In the genomic region with DNA sequence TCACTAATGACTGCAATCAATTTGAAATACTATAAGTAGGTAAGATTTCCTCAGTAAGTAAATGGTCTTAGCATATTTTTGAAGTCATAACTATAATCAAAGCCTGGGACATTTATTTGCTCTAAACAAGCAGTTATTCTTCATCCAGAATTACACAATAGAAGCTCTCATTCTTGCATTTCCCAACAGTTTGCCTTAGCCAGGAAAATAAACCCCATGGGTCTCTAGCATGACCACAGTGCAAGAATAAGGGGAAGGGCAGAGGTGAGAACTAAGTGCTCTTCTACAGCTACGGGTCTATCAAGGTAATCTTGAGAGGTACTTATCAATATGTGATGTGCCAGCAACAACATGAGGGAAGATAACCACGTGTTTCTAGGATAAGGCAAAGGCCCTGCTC, we compare ENCODE assay signal across 19 cellular contexts. TPM values are rescaled to one million over a fixed set of nuclear protein-coding genes. Genes with fewer than 3 reads are reported as not detected.
DNase-seq lines count a peak whose midpoint lies in the region; ATAC-seq and TF ChIP-seq lines count a peak whose summit lies in the region.
"Had no signal": no experiment of that assay in that cellular context is flagged by ENCODE, and none has a peak within 500 bp of the region (broad histone marks: within the 10 kb centered on the region; RNA-seq: fewer than 3 reads in every experiment).

No MANE protein-coding gene starts in this region.

- H3K4me3 ChIP-seq in upper lobe of right lung, result no peak overlapping the region
- H3K4me3 ChIP-seq in CD8-positive, alpha-beta memory T cell (ENCODE audit: low read length), result no peak overlapping the region
- H3K4me3 ChIP-seq: A549, HAP-1 had no signal

- TF ChIP-seq CTCF in upper lobe of right lung (IDR thresholded peaks at IDR 0.05), result no peak

- intact Hi-C loops in Right ventricle myocardium superior (cut with DNase I) (no loop called here), cardiac septum (cut with DNase I) (no loop called here), upper lobe of right lung (cut with DNase I) (no loop called here)

- peak overlapping the region; percentile 3 for H3K27ac ChIP-seq in KOPT-K1 (ENCODE audit: low read depth, low read length, poor library complexity, severe bottlenecking)
- no peak overlapping the region for H3K27ac ChIP-seq in upper lobe of right lung
- no peak overlapping the region for H3K27ac ChIP-seq in CD8-positive, alpha-beta memory T cell (ENCODE audit: low read depth, low read length)
- H3K27ac ChIP-seq: A549 had no signal

- H3K36me3 ChIP-seq in KOPT-K1 (ENCODE audit: insufficient read depth, low read length) (no peaks in the 10 kb centered on the region), upper lobe of right lung (no peaks in the 10 kb centered on the region)
- H3K36me3 ChIP-seq in CD8-positive, alpha-beta memory T cell (ENCODE audit: insufficient read depth, low read length), result no peaks in the 10 kb centered on the region
- H3K36me3 ChIP-seq: HAP-1 had no signal

- peaks cover 0 to 7% (median 2%) of the 10 kb centered on the region in 3 donors for H3K4me1 Mint-ChIP-seq in CD8-positive, alpha-beta memory T cell

- peaks cover 4% of the 10 kb centered on the region for H3K4me1 ChIP-seq in upper lobe of right lung
- no peaks in the 10 kb centered on the region for H3K4me1 ChIP-seq in CD8-positive, alpha-beta memory T cell (ENCODE audit: insufficient read depth, low read length)
- H3K4me1 ChIP-seq: A549, Caco-2, HAP-1 had no signal

- POLR2A ChIA-PET in CD8-positive, alpha-beta memory T cell (lab: Charles Lee), result no interaction called here

- DNase-seq in Right ventricle myocardium superior (no peak), cardiac septum (ENCODE audit: low spot score) (no peak), GF-D8 (lab: John Stamatoyannopoulos, UW) (peak; percentile 34), upper lobe of right lung (no peak), AG08396 (ENCODE audit: low spot score) (no peak)
- no peak for DNase-seq in CD8-positive, alpha-beta memory T cell
- DNase-seq: 8988T; ACHN; C1 segment of cervical spinal cord; Caco-2; CD4-positive, alpha-beta memory T cell; DMS153; DND-41; GDM1; GOT3; HFFc6 had no signal

- H3K27me3 ChIP-seq in upper lobe of right lung, result peaks cover 4% of the 10 kb centered on the region
- no peaks in the 10 kb centered on the region for H3K27me3 ChIP-seq in CD8-positive, alpha-beta memory T cell (ENCODE audit: insufficient read depth, low read length, poor library complexity, severe bottlenecking)

- peak overlapping the region in 1 of 8 donors; percentile 1 for H3K27ac Mint-ChIP-seq in CD8-positive, alpha-beta memory T cell
- H3K27ac Mint-ChIP-seq: HFFc6 had no signal

- H3K27me3 Mint-ChIP-seq in CD8-positive, alpha-beta memory T cell, result peaks cover 5 to 14% of the 10 kb centered on the region in 2 donors

- H3K9me3 Mint-ChIP-seq in CD8-positive, alpha-beta memory T cell, result peaks cover 0 to 2% (median 0%) of the 10 kb centered on the region in 5 donors
- H3K9me3 Mint-ChIP-seq: CD4-positive, alpha-beta memory T cell; HFFc6 had no signal

- H3K9me3 ChIP-seq in KOPT-K1 (ENCODE audit: insufficient read depth, low read length, poor library complexity, severe bottlenecking) (peaks cover 5% of the 10 kb centered on the region), upper lobe of right lung (no peaks in the 10 kb centered on the region)
- no peaks in the 10 kb centered on the region for H3K9me3 ChIP-seq in CD8-positive, alpha-beta memory T cell (ENCODE audit: low read length)
- H3K9me3 ChIP-seq: A549, Caco-2, HAP-1 had no signal

- no peak overlapping the region for H3K4me3 Mint-ChIP-seq in CD8-positive, alpha-beta memory T cell
- H3K4me3 Mint-ChIP-seq: CD4-positive, alpha-beta memory T cell; HFFc6 had no signal

- CTCF ChIA-PET in CD8-positive, alpha-beta memory T cell (lab: Charles Lee), result interaction anchor here (1.0 kb wide), 1 partner anchor 149 kb away, joined by 4 read pairs; no protein-coding TSS in a partner anchor

- H3K36me3 Mint-ChIP-seq in CD8-positive, alpha-beta memory T cell, result no peaks in the 10 kb centered on the region
- H3K36me3 Mint-ChIP-seq: CD4-positive, alpha-beta memory T cell had no signal

- peak; percentile 73 for ATAC-seq in Right ventricle myocardium superior (ENCODE audit: poor library complexity)
- ATAC-seq in upper lobe of right lung, result peak; percentile 47
- ATAC-seq: A549 had no signal

RNA-seq across cellular contexts. Expression of a gene that starts 14.1 kb away (rescaled TPM):
- total RNA-seq in Right ventricle myocardium superior (156 TPM), cardiac septum (237 TPM), upper lobe of right lung (1,073 TPM)
- 100 to 1,000 TPM; 823 to 860 TPM for total RNA-seq in CD8-positive, alpha-beta memory T cell
- 4,018 TPM for polyA plus RNA-seq in CD8-positive, alpha-beta memory T cell
